In the genomic region with DNA sequence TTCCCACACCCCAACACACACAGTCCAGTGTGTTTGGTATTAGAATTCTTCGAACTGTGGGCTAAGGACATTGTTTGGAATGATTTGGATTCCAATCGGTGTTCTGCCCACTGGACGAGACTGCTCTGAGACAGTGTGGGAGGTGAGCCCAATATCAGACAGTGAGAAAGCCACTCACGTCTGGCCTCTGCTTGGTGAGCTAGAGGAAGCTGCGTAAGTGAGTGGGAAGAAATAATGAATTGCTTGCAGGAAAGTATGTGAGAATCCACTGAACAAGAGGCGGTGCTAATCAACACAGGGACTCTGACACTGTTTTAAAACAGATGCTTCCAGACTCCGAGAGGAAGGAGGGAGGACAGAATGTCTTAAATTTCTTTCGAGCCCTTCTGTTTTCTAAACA, we compare ENCODE assay signal across 11 cellular contexts.
DNase-seq lines count a peak whose midpoint lies in the region; FAIRE-seq and TF ChIP-seq lines count a peak whose summit lies in the region.
"Had no signal": no experiment of that assay in that cellular context is flagged by ENCODE, and none has a peak within 500 bp of the region (broad histone marks: within the 10 kb centered on the region; RNA-seq: fewer than 3 reads in every experiment).

No MANE protein-coding gene starts in this region.

- H3K27ac ChIP-seq in HUES64 (ENCODE audit: low read depth, low read length) (peak overlapping the region; percentile 83; the same call in 1 of the 2 replicates), esophagus muscularis mucosa (replicated peaks in 1 of 4) (peak overlapping the region; percentile 18 to 65 (median 57)), mesendoderm (ENCODE audit: low read depth, low read length) (no peak overlapping the region)
- H3K27ac ChIP-seq: HL-60 had no signal

- H3K56ac ChIP-seq in mesendoderm (ENCODE audit: low read length), result peak overlapping the region; percentile 75

- intact Hi-C loops in esophagus muscularis mucosa (cut with DNase I), result no loop called here
- intact Hi-C loops in head of caudate nucleus (cut with DNase I), result no loop called here

- H2BK120ac ChIP-seq in mesendoderm (ENCODE audit: low read depth, low read length), result no peak overlapping the region

- no peak overlapping the region for H2BK15ac ChIP-seq in mesendoderm (replicated peaks; ENCODE audit: low read depth)

- no peak for TF ChIP-seq POLR2A in esophagus muscularis mucosa (IDR thresholded peaks at IDR 0.05; ENCODE audit: low read depth)

- H3K27me3 ChIP-seq in HUES64 (ENCODE audit: insufficient read depth, low read length) (no peaks in the 10 kb centered on the region), esophagus muscularis mucosa (no peaks in the 10 kb centered on the region), mesendoderm (ENCODE audit: insufficient read depth, low read length, poor library complexity) (no peaks in the 10 kb centered on the region)

- H3K9ac ChIP-seq in HUES64 (ENCODE audit: low read depth, low read length), result no peak overlapping the region
- no peak overlapping the region for H3K9ac ChIP-seq in mesendoderm (ENCODE audit: low read length)

- no peak for TF ChIP-seq CTCF in esophagus muscularis mucosa (IDR thresholded peaks at IDR 0.05)

- H3K4me1 ChIP-seq in HUES64 (ENCODE audit: insufficient read depth, low read length), result peaks cover 30% of the 10 kb centered on the region
- H3K4me1 ChIP-seq in esophagus muscularis mucosa, result peaks cover 11 to 31% (median 26%) of the 10 kb centered on the region in 4 donors
- peaks cover 8% of the 10 kb centered on the region for H3K4me1 ChIP-seq in mesendoderm (ENCODE audit: control insufficient read depth, low read depth, low read length)

- WGBS in HUES64, result 78% methylated on average over 7 of the region's 8 CpGs
- 38% methylated on average over 8 of the region's 8 CpGs for WGBS in esophagus muscularis mucosa
- no CpG with 5 or more reads among the region's 8 CpGs for WGBS in mesendoderm (ENCODE audit: extremely low coverage, insufficient coverage, low lambda C conversion rate)

- H3K4me3 ChIP-seq in HUES64 (ENCODE audit: low read length) (no peak overlapping the region), esophagus muscularis mucosa (peak overlapping the region; percentile 17 to 27 (median 22)), mesendoderm (ENCODE audit: low read length) (no peak overlapping the region)

- no peaks in the 10 kb centered on the region for H3K36me3 ChIP-seq in HUES64 (ENCODE audit: insufficient read depth, low read length)
- no peaks in the 10 kb centered on the region for H3K36me3 ChIP-seq in esophagus muscularis mucosa
- no peaks in the 10 kb centered on the region for H3K36me3 ChIP-seq in mesendoderm (ENCODE audit: control insufficient read depth, insufficient read depth, low read length)

- H3K18ac ChIP-seq in mesendoderm (ENCODE audit: low read length), result peak overlapping the region; percentile 71

- peak; percentile 43 for TF ChIP-seq EP300 in esophagus muscularis mucosa (IDR thresholded peaks at IDR 0.05)

- H3K23ac ChIP-seq in mesendoderm (ENCODE audit: low read length), result peak overlapping the region; percentile 37

- H4K5ac ChIP-seq in mesendoderm (ENCODE audit: low read length), result no peak overlapping the region

- peak overlapping the region; percentile 59 for H3K4ac ChIP-seq in mesendoderm (ENCODE audit: low read depth, low read length)

- H2AK5ac ChIP-seq in mesendoderm (ENCODE audit: low read length), result peak overlapping the region; percentile 64

- H3K4me2 ChIP-seq in mesendoderm (ENCODE audit: low read length), result no peak overlapping the region

- peak overlapping the region; percentile 92 for H2BK5ac ChIP-seq in mesendoderm (ENCODE audit: low read length)

- DNase-seq in esophagus muscularis mucosa (ENCODE audit: extremely low spot score) (no peak), mesendoderm (no peak), urothelium cell line (ENCODE audit: low spot score) (peak; percentile 5), T-helper 1 cell (no peak), head of caudate nucleus (no peak)
- DNase-seq in activated CD4-positive, alpha-beta T cell treated with anti-CD3 and anti-CD28 coated beads, Interleukin-2, amount 50 U/mL, for 1 hour, result no peak
- DNase-seq: activated CD4-positive, alpha-beta T cell treated with anti-CD3 and anti-CD28 coated beads for 1 hour; activated effector memory CD4-positive, alpha-beta T cell treated with Interleukin-2 at 50 U/mL for 16 hours had no signal

- H3K79me2 ChIP-seq in mesendoderm (ENCODE audit: control insufficient read depth, insufficient read depth, low read length), result no peaks in the 10 kb centered on the region

- H4K8ac ChIP-seq in mesendoderm (ENCODE audit: low read depth, low read length), result no peak overlapping the region

- no peak for FAIRE-seq in urothelium cell line (lab: Jason Lieb, UNC)
- FAIRE-seq: GM18507 had no signal

- no peaks in the 10 kb centered on the region for H3K79me1 ChIP-seq in mesendoderm (ENCODE audit: low read length)

- H3K9me3 ChIP-seq in HUES64 (ENCODE audit: insufficient read depth, low read depth, low read length) (peaks cover 8% of the 10 kb centered on the region), esophagus muscularis mucosa (no peaks in the 10 kb centered on the region)

Comparison
In these comparisons a context has a peak if more than half of its experiments do, and no peak if none do; other contexts are left out.
1. H3K4me3 ChIP-seq: peak in esophagus muscularis mucosa (4 of 4); none in HUES64 (single experiment) and mesendoderm (single experiment).